Comparison of ENCODE assay signal across 8 cellular contexts in genomic region chr4:77817304-77818076, GRCh38. TPM values are rescaled to one million over a fixed set of nuclear protein-coding genes. Genes with fewer than 3 reads are reported as not detected.
DNase-seq lines count a peak whose midpoint lies in the region; ATAC-seq, FAIRE-seq and TF ChIP-seq lines count a peak whose summit lies in the region.

No MANE protein-coding gene starts in this region.

- peak overlapping the region; percentile 93 for H3K4me3 Mint-ChIP-seq in dendritic cell treated with granulocyte-macrophage colony-stimulating factor and Interleukin-4, amounts not matched to agents 40 ng/mL and 50 ng/mL, for 4 days
- H3K4me3 Mint-ChIP-seq in naive thymus-derived CD4-positive, alpha-beta T cell = peak overlapping the region; percentile 95 to 99 (median 98)

- H3K36me3 Mint-ChIP-seq in dendritic cell treated with granulocyte-macrophage colony-stimulating factor and Interleukin-4, amounts not matched to agents 40 ng/mL and 50 ng/mL, for 4 days (ENCODE audit: low read depth) = peaks cover 22% of the 10 kb centered on the region
- H3K36me3 Mint-ChIP-seq in naive thymus-derived CD4-positive, alpha-beta T cell = peaks cover 0 to 31% (median 11%) of the 10 kb centered on the region in 5 donors

- H3K27ac Mint-ChIP-seq in dendritic cell treated with granulocyte-macrophage colony-stimulating factor and Interleukin-4, amounts not matched to agents 40 ng/mL and 50 ng/mL, for 4 days = peak overlapping the region; percentile 97
- H3K27ac Mint-ChIP-seq in naive thymus-derived CD4-positive, alpha-beta T cell = peak overlapping the region; percentile 95 to 99 (median 98)

- POLR2A ChIA-PET in naive thymus-derived CD4-positive, alpha-beta T cell (lab: Charles Lee) = interaction anchor here (0.5 to 6.4 kb wide), 19 partner anchors 8 to 101 kb away, joined by 3 to 531 read pairs (median 4); partner anchors contain the start of gene MRPL1
- POLR2A ChIA-PET in GM10248 (lab: Yijun Ruan, JAX) = interaction anchor here (0.7 kb wide), 2 partner anchors 11 to 89 kb away, joined by 3 to 4 read pairs; no protein-coding TSS in a partner anchor

- no peaks in the 10 kb centered on the region for H3K27me3 Mint-ChIP-seq in dendritic cell treated with granulocyte-macrophage colony-stimulating factor and Interleukin-4, amounts not matched to agents 40 ng/mL and 50 ng/mL, for 4 days
- peaks cover 0 to 2% (median 0%) of the 10 kb centered on the region in 5 donors for H3K27me3 Mint-ChIP-seq in naive thymus-derived CD4-positive, alpha-beta T cell

- H3K36me3 ChIP-seq in naive thymus-derived CD4-positive, alpha-beta T cell (ENCODE audit: control insufficient read depth in 2 of 3, insufficient read depth in 3 of 3, low read length in 3 of 3) = peaks cover 0 to 11% (median 0%) of the 10 kb centered on the region in 3 experiments

- no peak for DNase-seq in GM12891 (ENCODE audit: insufficient read length, low spot score)
- DNase-seq in NCI-H774 (lab: John Stamatoyannopoulos, UW) = peak; percentile 28
- no peak for DNase-seq in naive thymus-derived CD4-positive, alpha-beta T cell
- no peak for DNase-seq in NCI-H69 (lab: John Stamatoyannopoulos, UW)
- DNase-seq in UCSD-AML1 (lab: John Stamatoyannopoulos, UW; ENCODE audit: unreplicated experiment) = no peak
- DNase-seq in GM10248 (ENCODE audit: extremely low spot score) = no peak
- DNase-seq in NCI-H1092 treated with DMSO at 0.1 percent for 48 hours (lab: John Stamatoyannopoulos, UW) = no peak

- H3K4me1 Mint-ChIP-seq in dendritic cell treated with granulocyte-macrophage colony-stimulating factor and Interleukin-4, amounts not matched to agents 40 ng/mL and 50 ng/mL, for 4 days (ENCODE audit: low read depth) = peaks cover 50% of the 10 kb centered on the region
- peaks cover 52 to 76% (median 66%) of the 10 kb centered on the region in 7 donors for H3K4me1 Mint-ChIP-seq in naive thymus-derived CD4-positive, alpha-beta T cell

- FAIRE-seq in GM12891 (lab: Jason Lieb, UNC) = peak; percentile 64

- TF ChIP-seq POLR2A in GM12891 (IDR thresholded peaks at IDR 0.05; ENCODE audit: low read depth, low read length) = no peak

- intact Hi-C loops in dendritic cell treated with granulocyte-macrophage colony-stimulating factor and Interleukin-4, amounts not matched to agents 40 ng/mL and 50 ng/mL, for 4 days (cut with micrococcal nuclease) = no loop called here
- intact Hi-C loops in naive thymus-derived CD4-positive, alpha-beta T cell (cut with micrococcal nuclease) = loop anchor here (1.0 to 5.0 kb wide), 5 partner anchors 12 to 740 kb away; partner anchors contain the start of gene CCNI (in 1 of the 2)

- peaks cover 36 to 46% of the 10 kb centered on the region in 2 donors for H3K4me1 ChIP-seq in naive thymus-derived CD4-positive, alpha-beta T cell (ENCODE audit: control insufficient read depth in 2 of 2, insufficient read depth in 2 of 2, low read length in 2 of 2)

- peak overlapping the region; percentile 80 for H3K4me3 ChIP-seq in naive thymus-derived CD4-positive, alpha-beta T cell (ENCODE audit: low read length)

- no peak for ATAC-seq in naive thymus-derived CD4-positive, alpha-beta T cell

- no peak for TF ChIP-seq CTCF in GM10248 (IDR thresholded peaks at IDR 0.05; ENCODE audit: control extremely low read depth, extremely low read depth, low read depth, missing control alignments)

- peak overlapping the region; percentile 100 for H3K27ac ChIP-seq in naive thymus-derived CD4-positive, alpha-beta T cell (ENCODE audit: low read depth, low read length)

- no peaks in the 10 kb centered on the region for H3K9me3 ChIP-seq in naive thymus-derived CD4-positive, alpha-beta T cell (ENCODE audit: control insufficient read depth in 2 of 3, low read length in 3 of 3)

- H3K27me3 ChIP-seq in naive thymus-derived CD4-positive, alpha-beta T cell (ENCODE audit: control insufficient read depth in 2 of 2, insufficient read depth in 2 of 2, low read length in 2 of 2) = no peaks in the 10 kb centered on the region

- CTCF ChIA-PET in naive thymus-derived CD4-positive, alpha-beta T cell (lab: Charles Lee) = interaction anchor here (0.5 to 2.3 kb wide), 11 partner anchors 10 to 82 kb away, joined by 3 to 19 read pairs (median 3); partner anchors contain the start of gene MRPL1
- CTCF ChIA-PET in GM10248 (lab: Yijun Ruan, JAX) = interaction anchor here (0.7 to 2.6 kb wide), 8 partner anchors 8 to 198 kb away, joined by 3 to 11 read pairs (median 4); partner anchors contain the start of gene MRPL1

- H3K9me3 Mint-ChIP-seq in dendritic cell treated with granulocyte-macrophage colony-stimulating factor and Interleukin-4, amounts not matched to agents 40 ng/mL and 50 ng/mL, for 4 days = no peaks in the 10 kb centered on the region
- peaks cover 0 to 11% (median 0%) of the 10 kb centered on the region in 11 donors for H3K9me3 Mint-ChIP-seq in naive thymus-derived CD4-positive, alpha-beta T cell

TF ChIP-seq in GM12891, 5 proteins besides CTCF, POLR2A, EP300 and RAD21:
- TF ChIP-seq POLR2AphosphoS5 (IDR thresholded peaks at IDR 0.05; ENCODE audit: low read depth, low read length) (no peak), TAF1 (IDR thresholded peaks at IDR 0.05; ENCODE audit: low read depth, low read length) (no peak), PAX5 (IDR thresholded peaks at IDR 0.05; ENCODE audit: insufficient read depth, low read length, severe bottlenecking) (no peak), POU2F2 (IDR thresholded peaks at IDR 0.05; ENCODE audit: low read depth, low read length) (no peak), SPI1 (IDR thresholded peaks at IDR 0.05; ENCODE audit: low read depth, low read length) (no peak)

RNA-seq across cellular contexts. Expression of gene CNOT6L, which starts 1.7 kb away (rescaled TPM):
- polyA plus RNA-seq in GM12891 (2012; ENCODE audit: low read depth, missing spikeins) = 1.1 TPM
- total RNA-seq in naive thymus-derived CD4-positive, alpha-beta T cell = 100 to 1,000 TPM; 111 to 212 (median 143) TPM
- 10 to 100 TPM; 50.5 to 52.3 TPM for polyA plus RNA-seq in naive thymus-derived CD4-positive, alpha-beta T cell

RNA-seq across cellular contexts. Expression of gene MRPL1, which starts 45.1 kb away (rescaled TPM):
- 31.5 TPM for polyA plus RNA-seq in GM12891 (2012; ENCODE audit: low read depth, missing spikeins)
- total RNA-seq in naive thymus-derived CD4-positive, alpha-beta T cell = 10 to 100 TPM; 13.0 to 37.9 (median 17.8) TPM
- polyA plus RNA-seq in naive thymus-derived CD4-positive, alpha-beta T cell = 10 to 100 TPM; 29.1 to 36.2 TPM
